ENCODE assay signal across 26 cellular contexts in genomic region chr22:18121436-18122253, GRCh38. TPM values are rescaled to one million over a fixed set of nuclear protein-coding genes. Genes with fewer than 3 reads are reported as not detected.
DNase-seq lines count a peak whose midpoint lies in the region; ATAC-seq and TF ChIP-seq lines count a peak whose summit lies in the region.
"Had no signal": no experiment of that assay in that cellular context is flagged by ENCODE, and none has a peak within 500 bp of the region (broad histone marks: within the 10 kb centered on the region; RNA-seq: fewer than 3 reads in every experiment).

No MANE protein-coding gene starts in this region.

- H3K36me3 ChIP-seq in left ventricle myocardium inferior = peaks cover 46% of the 10 kb centered on the region
- H3K36me3 ChIP-seq in upper lobe of right lung = no peaks in the 10 kb centered on the region
- H3K36me3 ChIP-seq: ascending aorta, BE2C had no signal

- CTCF ChIA-PET in GM10248 (lab: Yijun Ruan, JAX) = interaction anchor here (1.2 to 1.4 kb wide), 2 partner anchors 43 to 291 kb away, joined by 3 to 4 read pairs; no protein-coding TSS in a partner anchor

- POLR2A ChIA-PET in GM10248 (lab: Yijun Ruan, JAX) = no interaction called here

- H3K4me1 ChIP-seq in left ventricle myocardium inferior = peaks cover 57% of the 10 kb centered on the region
- no peaks in the 10 kb centered on the region for H3K4me1 ChIP-seq in upper lobe of right lung
- H3K4me1 ChIP-seq: ascending aorta, BE2C had no signal

- H3K27ac ChIP-seq in left ventricle myocardium inferior (replicated peaks) (peak overlapping the region; percentile 96), upper lobe of right lung (no peak overlapping the region), substantia nigra (ENCODE audit: low read depth, low read length, poor library complexity, severe bottlenecking) (no peak overlapping the region)
- H3K27ac ChIP-seq: ascending aorta, esophagus muscularis mucosa had no signal

- intact Hi-C loops in left ventricle myocardium inferior (cut with micrococcal nuclease) (no loop called here), Right ventricle myocardium superior (cut with DNase I) (no loop called here), upper lobe of right lung (cut with DNase I) (no loop called here)

- peaks cover 3% of the 10 kb centered on the region for H3K36me3 Mint-ChIP-seq in chondrocyte (ENCODE audit: low read depth)

- no peaks in the 10 kb centered on the region for H3K9me3 Mint-ChIP-seq in chondrocyte (ENCODE audit: low read depth)
- H3K9me3 Mint-ChIP-seq: activated T-helper 2 cell treated with anti-CD3 and anti-CD28 coated beads, Interferon-gamma antibody, Interleukin-2, Interleukin-4, amounts not matched to agents 10 μg/mL and 5 μg/mL and 100 μg/mL, durations not matched to agents 14 hours and 24 hours and 36 hours had no signal

- H3K4me3 Mint-ChIP-seq in chondrocyte (ENCODE audit: unreplicated experiment) = no peak overlapping the region
- H3K4me3 Mint-ChIP-seq: activated naive CD8-positive, alpha-beta T cell had no signal

- H3K27ac Mint-ChIP-seq in chondrocyte (ENCODE audit: unreplicated experiment) = no peak overlapping the region
- H3K27ac Mint-ChIP-seq: activated naive CD8-positive, alpha-beta T cell; activated T-helper 2 cell treated with anti-CD3 and anti-CD28 coated beads, Interferon-gamma antibody, Interleukin-2, Interleukin-4, amounts not matched to agents 10 μg/mL and 5 μg/mL and 100 μg/mL, durations not matched to agents 14 hours and 24 hours and 36 hours had no signal

- peaks cover 5% of the 10 kb centered on the region for H3K4me1 Mint-ChIP-seq in chondrocyte (ENCODE audit: low read depth)

- no peaks in the 10 kb centered on the region for H3K27me3 ChIP-seq in left ventricle myocardium inferior (ENCODE audit: low read depth)
- H3K27me3 ChIP-seq in upper lobe of right lung = no peaks in the 10 kb centered on the region
- H3K27me3 ChIP-seq: ascending aorta, BE2C, esophagus muscularis mucosa had no signal

- TF ChIP-seq CTCF in left ventricle myocardium inferior (IDR thresholded peaks at IDR 0.05; ENCODE audit: borderline replicate concordance) (no peak), chondrocyte (IDR thresholded peaks at IDR 0.05) (peak; percentile 36), upper lobe of right lung (IDR thresholded peaks at IDR 0.05) (no peak), GM10248 (IDR thresholded peaks at IDR 0.05; ENCODE audit: control extremely low read depth, extremely low read depth, low read depth, missing control alignments) (no peak)

- H3K9me3 ChIP-seq in left ventricle myocardium inferior (replicated peaks) (no peaks in the 10 kb centered on the region), upper lobe of right lung (no peaks in the 10 kb centered on the region)
- H3K9me3 ChIP-seq: ascending aorta, BE2C, esophagus muscularis mucosa had no signal

- H3K4me3 ChIP-seq in left ventricle myocardium inferior (no peak overlapping the region), upper lobe of right lung (no peak overlapping the region)
- H3K4me3 ChIP-seq: ascending aorta, esophagus muscularis mucosa, smooth muscle cell had no signal

- no peak for ATAC-seq in Right ventricle myocardium superior (ENCODE audit: poor library complexity)
- no peak for ATAC-seq in upper lobe of right lung
- ATAC-seq: HCT116, left cardiac atrium had no signal

- H3K27me3 Mint-ChIP-seq in chondrocyte (ENCODE audit: low read depth) = no peaks in the 10 kb centered on the region
- H3K27me3 Mint-ChIP-seq: activated naive CD8-positive, alpha-beta T cell had no signal

- DNase-seq in left ventricle myocardium inferior = no peak
- no peak for DNase-seq in Right ventricle myocardium superior
- no peak for DNase-seq in chondrocyte (ENCODE audit: low spot score)
- peak; percentile 37 for DNase-seq in iPS-NIHi11 (ENCODE audit: low spot score)
- DNase-seq in upper lobe of right lung = peak; percentile 53
- DNase-seq in GM10248 (ENCODE audit: extremely low spot score) = no peak
- DNase-seq in NCI-H82 treated with DMSO at 0.1 percent for 48 hours (lab: John Stamatoyannopoulos, UW; ENCODE audit: unreplicated experiment) = no peak
- DNase-seq in substantia nigra (lab: John Stamatoyannopoulos, UW) = no peak
- DNase-seq: activated CD4-positive, alpha-beta T cell treated with anti-CD3 and anti-CD28 coated beads, Interleukin-2, amount 50 U/mL, for 48 hours; activated CD4-positive, CD25-positive, alpha-beta regulatory T cell; activated CD8-positive, alpha-beta memory T cell treated with anti-CD3 and anti-CD28 coated beads, Interleukin-2, amount 50 U/mL, for 4 hours; BE2C; cerebellar nuclear complex; DND-41; effector CD8-positive, alpha-beta T cell; left cardiac atrium; NCI-H1048; NCI-H187 treated with DMSO at 0.1 percent for 48 hours; NCI-H526; T-helper 9 cell had no signal

RNA-seq across cellular contexts. Expression of gene TUBA8, which starts 11.0 kb away (rescaled TPM):
- 253 TPM for total RNA-seq in left ventricle myocardium inferior
- 247 TPM for total RNA-seq in Right ventricle myocardium superior
- total RNA-seq in chondrocyte = 1.2 to 1.4 TPM (median 1.2 TPM) in 3 replicates
- total RNA-seq in upper lobe of right lung = 1.7 TPM
- total RNA-seq: ascending aorta had no signal

RNA-seq across cellular contexts. Expression of gene USP18, which starts 28.3 kb away (rescaled TPM):
- total RNA-seq in left ventricle myocardium inferior (2.1 TPM), Right ventricle myocardium superior (1.6 TPM), chondrocyte (2.6 to 2.8 TPM (median 2.8 TPM) in 3 replicates), upper lobe of right lung (11.1 TPM)

RNA-seq across cellular contexts. Expression of gene PEX26, which starts 43.9 kb away (rescaled TPM):
- 20.5 TPM for total RNA-seq in left ventricle myocardium inferior
- 20.3 TPM for total RNA-seq in Right ventricle myocardium superior
- 33.4 to 34.4 TPM (median 33.7 TPM) in 3 replicates for total RNA-seq in chondrocyte
- total RNA-seq in upper lobe of right lung = 35.5 TPM

Comparison
In these comparisons a context has a peak if more than half of its experiments do, and no peak if none do; other contexts are left out.
1. DNase-seq: peak in iPS-NIHi11 (single experiment) and upper lobe of right lung (single experiment); none in left ventricle myocardium inferior (single experiment), Right ventricle myocardium superior (single experiment), chondrocyte (single experiment), GM10248 (single experiment), NCI-H82 treated with DMSO at 0.1 percent for 48 hours (single experiment) and substantia nigra (0 of 49).
2. RNA of gene TUBA8, which starts 11.0 kb away (total RNA-seq): 253 TPM in left ventricle myocardium inferior (single experiment) and 247 TPM in Right ventricle myocardium superior (single experiment); 1.7 TPM in upper lobe of right lung (single experiment) and 1.2 to 1.4 TPM in chondrocyte; every median in the first group is over 10 times any median in the second.